1 cellular context compared by ENCODE assay signal in genomic region chr7:957418-958220, GRCh38.
TF ChIP-seq lines count a peak whose summit lies in the region.

No MANE protein-coding gene starts in this region.

TF ChIP-seq in HepG2, 621 proteins besides CTCF, POLR2A, EP300 and RAD21 (continued from another document and continues in another):
- TF ChIP-seq, protein P1, sequence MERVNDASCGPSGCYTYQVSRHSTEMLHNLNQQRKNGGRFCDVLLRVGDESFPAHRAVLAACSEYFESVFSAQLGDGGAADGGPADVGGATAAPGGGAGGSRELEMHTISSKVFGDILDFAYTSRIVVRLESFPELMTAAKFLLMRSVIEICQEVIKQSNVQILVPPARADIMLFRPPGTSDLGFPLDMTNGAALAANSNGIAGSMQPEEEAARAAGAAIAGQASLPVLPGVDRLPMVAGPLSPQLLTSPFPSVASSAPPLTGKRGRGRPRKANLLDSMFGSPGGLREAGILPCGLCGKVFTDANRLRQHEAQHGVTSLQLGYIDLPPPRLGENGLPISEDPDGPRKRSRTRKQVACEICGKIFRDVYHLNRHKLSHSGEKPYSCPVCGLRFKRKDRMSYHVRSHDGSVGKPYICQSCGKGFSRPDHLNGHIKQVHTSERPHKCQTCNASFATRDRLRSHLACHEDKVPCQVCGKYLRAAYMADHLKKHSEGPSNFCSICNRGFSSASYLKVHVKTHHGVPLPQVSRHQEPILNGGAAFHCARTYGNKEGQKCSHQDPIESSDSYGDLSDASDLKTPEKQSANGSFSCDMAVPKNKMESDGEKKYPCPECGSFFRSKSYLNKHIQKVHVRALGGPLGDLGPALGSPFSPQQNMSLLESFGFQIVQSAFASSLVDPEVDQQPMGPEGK (CRISPR knock-in tag; IDR thresholded peaks at IDR 0.05): peak; percentile 79
- TF ChIP-seq, protein P2, sequence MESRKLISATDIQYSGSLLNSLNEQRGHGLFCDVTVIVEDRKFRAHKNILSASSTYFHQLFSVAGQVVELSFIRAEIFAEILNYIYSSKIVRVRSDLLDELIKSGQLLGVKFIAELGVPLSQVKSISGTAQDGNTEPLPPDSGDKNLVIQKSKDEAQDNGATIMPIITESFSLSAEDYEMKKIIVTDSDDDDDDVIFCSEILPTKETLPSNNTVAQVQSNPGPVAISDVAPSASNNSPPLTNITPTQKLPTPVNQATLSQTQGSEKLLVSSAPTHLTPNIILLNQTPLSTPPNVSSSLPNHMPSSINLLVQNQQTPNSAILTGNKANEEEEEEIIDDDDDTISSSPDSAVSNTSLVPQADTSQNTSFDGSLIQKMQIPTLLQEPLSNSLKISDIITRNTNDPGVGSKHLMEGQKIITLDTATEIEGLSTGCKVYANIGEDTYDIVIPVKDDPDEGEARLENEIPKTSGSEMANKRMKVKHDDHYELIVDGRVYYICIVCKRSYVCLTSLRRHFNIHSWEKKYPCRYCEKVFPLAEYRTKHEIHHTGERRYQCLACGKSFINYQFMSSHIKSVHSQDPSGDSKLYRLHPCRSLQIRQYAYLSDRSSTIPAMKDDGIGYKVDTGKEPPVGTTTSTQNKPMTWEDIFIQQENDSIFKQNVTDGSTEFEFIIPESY (CRISPR knock-in tag; IDR thresholded peaks at IDR 0.05): peak; percentile 68; the same call in 1 of the 2 replicates
- TF ChIP-seq ZSCAN25 (CRISPR knock-in tag; IDR thresholded peaks at IDR 0.05): peak; percentile 76
- peak; percentile 82 for TF ChIP-seq THAP11 (CRISPR knock-in tag; IDR thresholded peaks at IDR 0.05)
- TF ChIP-seq YY1 (IDR thresholded peaks at IDR 0.05; ENCODE audit: insufficient read depth, insufficient replicate concordance, low read depth, low read length): peak; percentile 45
- TF ChIP-seq KLF6 (CRISPR knock-in tag; IDR thresholded peaks at IDR 0.05): peak; percentile 95; the same call in 1 of the 2 replicates
- peak; percentile 97 for TF ChIP-seq ZNF883 (CRISPR knock-in tag; IDR thresholded peaks at IDR 0.05; ENCODE audit: not compliant biosample characterization)
- peak; percentile 84 for TF ChIP-seq TSC22D2 (CRISPR knock-in tag; IDR thresholded peaks at IDR 0.05; ENCODE audit: borderline replicate concordance)
- 0 out of 2 replicates have a peak, but pooled peaks have one; percentile 56 for TF ChIP-seq ZBTB14 (CRISPR knock-in tag; IDR thresholded peaks at IDR 0.05)
- TF ChIP-seq AFF4 (CRISPR knock-in tag; IDR thresholded peaks at IDR 0.05): peak; percentile 80; the same call in 1 of the 2 replicates
- TF ChIP-seq CHD2 (IDR thresholded peaks at IDR 0.05; ENCODE audit: low read depth, low read length): 0 out of 2 replicates have a peak, but pooled peaks have one; percentile 22
- TF ChIP-seq, protein P3, sequence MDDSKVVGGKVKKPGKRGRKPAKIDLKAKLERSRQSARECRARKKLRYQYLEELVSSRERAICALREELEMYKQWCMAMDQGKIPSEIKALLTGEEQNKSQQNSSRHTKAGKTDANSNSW (CRISPR knock-in tag; IDR thresholded peaks at IDR 0.05; ENCODE audit: borderline replicate concordance): peak; percentile 87; the same call in 1 of the 2 replicates
- no peak for TF ChIP-seq NPAS2 (CRISPR knock-in tag; IDR thresholded peaks at IDR 0.05; ENCODE audit: borderline replicate concordance)
- TF ChIP-seq, protein P4, sequence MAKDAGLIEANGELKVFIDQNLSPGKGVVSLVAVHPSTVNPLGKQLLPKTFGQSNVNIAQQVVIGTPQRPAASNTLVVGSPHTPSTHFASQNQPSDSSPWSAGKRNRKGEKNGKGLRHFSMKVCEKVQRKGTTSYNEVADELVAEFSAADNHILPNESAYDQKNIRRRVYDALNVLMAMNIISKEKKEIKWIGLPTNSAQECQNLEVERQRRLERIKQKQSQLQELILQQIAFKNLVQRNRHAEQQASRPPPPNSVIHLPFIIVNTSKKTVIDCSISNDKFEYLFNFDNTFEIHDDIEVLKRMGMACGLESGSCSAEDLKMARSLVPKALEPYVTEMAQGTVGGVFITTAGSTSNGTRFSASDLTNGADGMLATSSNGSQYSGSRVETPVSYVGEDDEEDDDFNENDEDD (CRISPR knock-in tag; IDR thresholded peaks at IDR 0.05; ENCODE audit: borderline replicate concordance): peak; percentile 65; the same call in 1 of the 2 replicates
- TF ChIP-seq ZNF318 (CRISPR knock-in tag; IDR thresholded peaks at IDR 0.05): no peak
- no peak for TF ChIP-seq NFIC (IDR thresholded peaks at IDR 0.05; ENCODE audit: low read length)
- no peak for TF ChIP-seq CREB1 (IDR thresholded peaks at IDR 0.05)
- no peak for TF ChIP-seq CREB1 (CRISPR knock-in tag; IDR thresholded peaks at IDR 0.05)
- TF ChIP-seq ZIK1 (CRISPR knock-in tag; IDR thresholded peaks at IDR 0.05; ENCODE audit: borderline replicate concordance, low read depth): 0 out of 2 replicates have a peak, but pooled peaks have one; percentile 77
- peak; percentile 56; the same call in 1 of the 2 replicates for TF ChIP-seq GATA4 (IDR thresholded peaks at IDR 0.05; ENCODE audit: borderline replicate concordance, low read depth)
- TF ChIP-seq ARID3A (IDR thresholded peaks at IDR 0.05; ENCODE audit: low read depth, low read length): no peak
- peak; percentile 31; the same call in 1 of the 2 replicates for TF ChIP-seq STAT5B (CRISPR knock-in tag; IDR thresholded peaks at IDR 0.05)
- TF ChIP-seq ZNF891 (CRISPR knock-in tag; IDR thresholded peaks at IDR 0.05): no peak; the same call in 1 of the 2 replicates
- peak; percentile 79 for TF ChIP-seq ZNF263 (CRISPR knock-in tag; IDR thresholded peaks at IDR 0.05)
- TF ChIP-seq CC2D1A (CRISPR knock-in tag; IDR thresholded peaks at IDR 0.05): no peak
- TF ChIP-seq ZNF34 (CRISPR knock-in tag; IDR thresholded peaks at IDR 0.05; ENCODE audit: borderline replicate concordance): peak; percentile 78; the same call in 1 of the 2 replicates
- peak; percentile 98 for TF ChIP-seq ZSCAN31 (CRISPR knock-in tag; IDR thresholded peaks at IDR 0.05; ENCODE audit: low read depth)
- no peak; the same call in 1 of the 2 replicates for TF ChIP-seq ZNF333 (CRISPR knock-in tag; IDR thresholded peaks at IDR 0.05; ENCODE audit: borderline replicate concordance)
- no peak; the same call in 1 of the 2 replicates for TF ChIP-seq SKIL (CRISPR knock-in tag; IDR thresholded peaks at IDR 0.05; ENCODE audit: borderline replicate concordance)
- no peak for TF ChIP-seq HNRNPH1 (optimal IDR thresholded peaks at IDR 0.05; ENCODE audit: low read depth, low read length)
